ENCODE assay signal across 10 cellular contexts in the genomic region with DNA sequence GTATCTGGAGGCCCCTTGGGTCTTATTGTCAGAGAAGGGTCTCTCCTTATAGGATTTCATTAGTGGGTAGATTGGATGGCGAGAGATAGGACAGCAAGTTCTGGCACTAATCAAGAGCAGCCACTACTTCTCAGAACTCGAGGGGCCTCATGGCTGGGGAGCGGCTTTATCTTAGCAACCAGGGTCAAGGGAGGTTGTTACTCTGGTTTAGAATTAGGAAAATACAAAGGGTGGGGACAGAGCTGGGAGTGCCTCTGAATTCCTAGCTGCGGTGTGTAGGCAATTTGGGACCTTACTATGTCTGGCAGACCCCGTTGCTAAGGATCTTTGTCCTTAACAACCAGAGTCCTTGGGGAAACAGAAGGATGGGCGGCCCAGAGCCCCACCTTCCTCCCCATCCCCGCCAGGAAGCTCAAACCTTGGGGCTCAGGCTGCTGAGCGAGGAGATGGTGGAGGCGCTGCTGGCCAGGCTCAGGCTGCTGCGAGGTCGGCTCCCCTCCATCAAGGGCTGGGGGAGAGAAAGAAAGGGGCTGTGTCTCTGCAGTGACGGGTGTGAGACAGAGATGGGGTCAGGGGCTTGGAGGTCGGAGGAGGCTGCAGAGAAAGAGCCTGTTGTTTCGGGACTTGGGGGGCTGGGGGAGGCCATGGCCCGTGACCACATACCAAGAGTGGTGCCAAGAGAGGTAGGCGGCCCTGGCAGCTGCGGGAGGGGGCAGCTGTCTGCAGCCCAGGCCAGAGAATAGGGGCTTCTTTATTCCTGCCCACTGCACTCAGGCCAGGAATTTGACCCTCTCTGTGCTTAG. TPM values are rescaled to one million over a fixed set of nuclear protein-coding genes. Genes with fewer than 3 reads are reported as not detected.
DNase-seq lines count a peak whose midpoint lies in the region; ATAC-seq and TF ChIP-seq lines count a peak whose summit lies in the region.
"Had no signal": no experiment of that assay in that cellular context is flagged by ENCODE, and none has a peak within 500 bp of the region (broad histone marks: within the 10 kb centered on the region; RNA-seq: fewer than 3 reads in every experiment).

No MANE protein-coding gene starts in this region.

- ATAC-seq in left lung: no peak

- no peak overlapping the region for H3K27ac ChIP-seq in brain microvascular endothelial cell
- peak overlapping the region in 1 of 2 donors; percentile 68 for H3K27ac ChIP-seq in left lung
- peak overlapping the region in 7 of 8 donors; percentile 59 to 76 (median 66) for H3K27ac ChIP-seq in spleen

- peak overlapping the region; percentile 60 for H3K4me3 ChIP-seq in brain microvascular endothelial cell (ENCODE audit: low read depth, low read length)
- H3K4me3 ChIP-seq in left lung: peak overlapping the region; percentile 9 to 28
- peak overlapping the region in 4 of 8 donors; percentile 13 to 49 (median 22) for H3K4me3 ChIP-seq in spleen

- peaks cover 2 to 24% of the 10 kb centered on the region in 2 donors for H3K4me1 ChIP-seq in left lung
- H3K4me1 ChIP-seq in spleen: peaks cover 0 to 36% (median 8%) of the 10 kb centered on the region in 6 donors

- WGBS in spleen, 5 donors: 57 to 82% (median 73%) methylated on average over 17 of the region's 17 CpGs

- DNase-seq in HUDEP-2 (lab: John Stamatoyannopoulos, UW; ENCODE audit: unreplicated experiment in 76 of 76): peak in 61 of 76 experiments; percentile 24 to 83 (median 63)
- DNase-seq in brain microvascular endothelial cell: no peak
- no peak for DNase-seq in left lung
- DNase-seq in spleen: no peak
- DNase-seq in SHP77 (lab: John Stamatoyannopoulos, UW): no peak
- DNase-seq in SW 1271 (lab: John Stamatoyannopoulos, UW): no peak
- no peak for DNase-seq in DMS79 treated with DMSO at 0.1 percent for 48 hours (lab: John Stamatoyannopoulos, UW)
- DNase-seq in foreskin melanocyte: no peak
- DNase-seq: NCI-H69 had no signal

- H3K9me3 ChIP-seq in left lung (no peaks in the 10 kb centered on the region), spleen (no peaks in the 10 kb centered on the region)

- no peak for TF ChIP-seq POLR2A in spleen (IDR thresholded peaks at IDR 0.05)

- in situ Hi-C loops in brain microvascular endothelial cell (cut with HindIII; ENCODE audit: low pct_ligation_motif_present, low sequenced_read_pairs): no loop called here

- H3K36me3 ChIP-seq in brain microvascular endothelial cell (replicated peaks) (peaks cover 3% of the 10 kb centered on the region), left lung (no peaks in the 10 kb centered on the region), spleen (no peaks in the 10 kb centered on the region)

- intact Hi-C loops in left lung (cut with DNase I) (no loop called here), spleen (cut with DNase I; ENCODE audit: low total_unique reads) (no loop called here)

- TF ChIP-seq CTCF in brain microvascular endothelial cell (IDR thresholded peaks at IDR 0.05; ENCODE audit: low read depth, low read length, missing control alignments): no peak
- TF ChIP-seq CTCF in left lung (IDR thresholded peaks at IDR 0.05): no peak
- no peak for TF ChIP-seq CTCF in spleen (IDR thresholded peaks at IDR 0.05 in 8 of 11, conservative IDR thresholded peaks at IDR 0.05 in 3 of 11)

- H3K27me3 ChIP-seq in brain microvascular endothelial cell (replicated peaks) (no peaks in the 10 kb centered on the region), left lung (no peaks in the 10 kb centered on the region), spleen (replicated peaks in 1 of 7) (peaks cover 0 to 15% (median 0%) of the 10 kb centered on the region in 7 donors)

RNA-seq across cellular contexts. Expression of a gene that starts 1.1 kb away (rescaled TPM):
- total RNA-seq in left lung: 10 to 100 TPM; 21.0 to 37.3 TPM
- 10 to 100 TPM in 6 of 7 donors, 1 to 10 TPM in 1; 8.6 to 24.2 (median 16.0) TPM for total RNA-seq in spleen
- 10 to 100 TPM; 12.2 to 20.6 (median 13.8) TPM for polyA plus RNA-seq in spleen

RNA-seq across cellular contexts. Expression of a gene that starts 4.9 kb away (rescaled TPM):
- total RNA-seq in left lung (10 to 100 TPM; 68.4 to 74.8 TPM), spleen (10 to 100 TPM; 30.2 to 74.2 (median 47.6) TPM)
- polyA plus RNA-seq in spleen: 10 to 100 TPM; 18.5 to 54.5 (median 21.5) TPM

RNA-seq across cellular contexts. Expression of a gene that starts 31.0 kb away (rescaled TPM):
- total RNA-seq in left lung: 10 to 100 TPM; 10.1 to 20.3 TPM
- total RNA-seq in spleen: 10 to 100 TPM in 3 of 7 donors, 1 to 10 TPM in 4; 2.4 to 14.7 (median 8.1) TPM
- 10 to 100 TPM; 10.1 to 16.5 (median 11.2) TPM for polyA plus RNA-seq in spleen

RNA-seq across cellular contexts. Expression of a gene that starts 31.2 kb away (rescaled TPM):
- 1 to 10 TPM in 1 of 2 donors, under 1 TPM in 1; 0.89 to 1.2 TPM for total RNA-seq in left lung
- 1 to 10 TPM in 3 of 7 donors, under 1 TPM in 3, not detected in 1; 0.34 to 5.0 (median 1.3) TPM for total RNA-seq in spleen
- polyA plus RNA-seq in spleen: under 1 TPM in 2 of 3 donors, not detected in 1; 0.14 to 0.32 TPM
- total RNA-seq: mesenteric fat pad had no signal

RNA-seq across cellular contexts. Expression of a gene that starts 32.8 kb away (rescaled TPM):
- 100 to 1,000 TPM; 286 to 331 TPM for total RNA-seq in left lung
- 100 to 1,000 TPM; 217 to 321 (median 268) TPM for total RNA-seq in spleen
- 100 to 1,000 TPM in 1 of 3 donors, 10 to 100 TPM in 2; 67.6 to 125 (median 72.4) TPM for polyA plus RNA-seq in spleen

Comparison
In these comparisons a context has a peak if more than half of its experiments do, and no peak if none do; other contexts are left out.
1. DNase-seq: peak in HUDEP-2 (61 of 76); none in brain microvascular endothelial cell (single experiment), left lung (0 of 2), spleen (single experiment), SHP77 (0 of 2), SW 1271 (0 of 2), DMS79 treated with DMSO at 0.1 percent for 48 hours (single experiment) and foreskin melanocyte (single experiment).